8 cellular contexts compared by ENCODE assay signal in genomic region chr7:23696916-23697441, GRCh38. TPM values are rescaled to one million over a fixed set of nuclear protein-coding genes. Genes with fewer than 3 reads are reported as not detected.
DNase-seq lines count a peak whose midpoint lies in the region; ATAC-seq, FAIRE-seq and TF ChIP-seq lines count a peak whose summit lies in the region.

No MANE protein-coding gene starts in this region.

- H3K9ac ChIP-seq in IMR-90 (ENCODE audit: low read depth, low read length), result no peak overlapping the region

- H2BK5ac ChIP-seq in IMR-90 (ENCODE audit: low read depth, low read length, poor library complexity, severe bottlenecking), result no peak overlapping the region

- H3K9me1 ChIP-seq in IMR-90 (ENCODE audit: insufficient read depth, low read length), result no peaks in the 10 kb centered on the region

- H4K91ac ChIP-seq in IMR-90 (ENCODE audit: insufficient read depth, low read depth, low read length), result no peak overlapping the region

- no peak overlapping the region for H4K5ac ChIP-seq in IMR-90 (ENCODE audit: low read depth, low read length)

- H3K27ac ChIP-seq in IMR-90 (ENCODE audit: insufficient read depth, low read length), result no peak overlapping the region

- TF ChIP-seq RAD21 in IMR-90 (IDR thresholded peaks at IDR 0.05; ENCODE audit: low read length), result peak; percentile 41; the same call in 1 of the 2 replicates

- in situ Hi-C loops in IMR-90 (cut with MboI; ENCODE audit: low sequenced_read_pairs), result no loop called here

- no CpG with 5 or more reads among the region's 7 CpGs for WGBS in IMR-90 (ENCODE audit: extremely low coverage in 2 of 2, insufficient read length in 1 of 2), 2 experiments

- POLR2A ChIA-PET in AG04449 (lab: Yijun Ruan, JAX), result no interaction called here
- POLR2A ChIA-PET in IMR-90 (lab: Charles Lee; ENCODE audit: unreplicated experiment), result no interaction called here

- H3K4me1 ChIP-seq in IMR-90 (ENCODE audit: control insufficient read depth, insufficient read depth, low read length), result no peaks in the 10 kb centered on the region; the same call in 1 of the 2 replicates

- H3K9me3 ChIP-seq in IMR-90 (ENCODE audit: control insufficient read depth, insufficient read depth, low read length), result no peaks in the 10 kb centered on the region

- no peak overlapping the region for H3K18ac ChIP-seq in IMR-90 (ENCODE audit: low read depth, low read length)

- H3K36me3 ChIP-seq in IMR-90 (ENCODE audit: control insufficient read depth, insufficient read depth, low read length), result no peaks in the 10 kb centered on the region

- intact Hi-C loops in IMR-90 (cut with micrococcal nuclease), result no loop called here

- peak; percentile 66 for TF ChIP-seq CTCF in AG04449 (IDR thresholded peaks at IDR 0.05; ENCODE audit: insufficient read depth, low read length, missing control alignments)
- TF ChIP-seq CTCF in IMR-90 (conservative IDR thresholded peaks at IDR 0.05; ENCODE audit: low read depth, low read length), result peak; percentile 49

- no peak overlapping the region for H3K14ac ChIP-seq in IMR-90 (replicated peaks; ENCODE audit: low read depth, low read length)

- no peak overlapping the region for H3K4ac ChIP-seq in IMR-90 (ENCODE audit: low read depth, low read length)

- no peak overlapping the region for H3K56ac ChIP-seq in IMR-90 (ENCODE audit: extremely low read depth, insufficient read depth, low read length)

- peak overlapping the region; percentile 86 for H2AFZ ChIP-seq in IMR-90 (replicated peaks; ENCODE audit: low read length, poor library complexity)

- FAIRE-seq in GM12891 (lab: Jason Lieb, UNC), result peak; percentile 82

- H2AK9ac ChIP-seq in IMR-90 (replicated peaks; ENCODE audit: low read depth, low read length, poor library complexity), result peak overlapping the region; percentile 69

- H2AK5ac ChIP-seq in IMR-90 (ENCODE audit: low read depth, low read length), result no peak overlapping the region

- no peak for TF ChIP-seq POLR2A in GM12891 (IDR thresholded peaks at IDR 0.05; ENCODE audit: low read depth, low read length)
- TF ChIP-seq POLR2A in IMR-90 (IDR thresholded peaks at IDR 0.05; ENCODE audit: low read depth, low read length), result no peak

- H2BK15ac ChIP-seq in IMR-90 (ENCODE audit: low read depth, low read length), result no peak overlapping the region

- H3K79me1 ChIP-seq in IMR-90 (ENCODE audit: low read depth in 1 of 2, low read length in 2 of 2), result no peaks in the 10 kb centered on the region

- H3K4me3 ChIP-seq in AG04449 (ENCODE audit: low read depth, low read length), result no peak overlapping the region
- no peak overlapping the region for H3K4me3 ChIP-seq in IMR-90 (ENCODE audit: insufficient read depth, low read depth, low read length)

- dilution Hi-C loops in IMR-90 (cut with HindIII; ENCODE audit: low sequenced_read_pairs, unreplicated experiment), result no loop called here

- 0 out of 4 replicates have a peak overlapping the region, but pooled peaks of 1 of the 2 experiments have one; percentile 48 for H4K8ac ChIP-seq in IMR-90 (ENCODE audit: low read depth in 2 of 2, low read length in 2 of 2)

- ATAC-seq in IMR-90 (ENCODE audit: low read depth), result peak; percentile 69
- ATAC-seq in GM18907 (IDR thresholded peaks at IDR 0.05; ENCODE audit: unreplicated experiment), result no peak

- H2BK20ac ChIP-seq in IMR-90 (ENCODE audit: low read depth, low read length), result 0 out of 2 replicates have a peak overlapping the region, but pooled peaks have one; percentile 1

- no peaks in the 10 kb centered on the region for H3K27me3 ChIP-seq in IMR-90 (ENCODE audit: control insufficient read depth, insufficient read depth, low read length)

- no peaks in the 10 kb centered on the region for H4K20me1 ChIP-seq in IMR-90 (ENCODE audit: insufficient read depth, low read length)

- CTCF ChIA-PET in AG04449 (lab: Yijun Ruan, JAX) (interaction anchor here (0.6 to 5.6 kb wide), 20 partner anchors 8 to 1402 kb away, joined by 3 to 61 read pairs (median 4); partner anchors contain the start of genes FAM221A, STEAP1B and STK31), IMR-90 (lab: Yijun Ruan, JAX) (interaction anchor here (0.5 to 1.9 kb wide), 7 partner anchors 11 to 127 kb away, joined by 3 to 7 read pairs (median 3); partner anchors contain the start of gene STK31)

- no peak overlapping the region for H3K4me2 ChIP-seq in IMR-90 (ENCODE audit: low read depth, low read length)

- DNase-seq in AG04449 (ENCODE audit: low read depth, low spot score), result no peak
- peak; percentile 20 for DNase-seq in GM12891 (ENCODE audit: insufficient read length, low spot score)
- peak; percentile 46 for DNase-seq in IMR-90
- DNase-seq in SW480 (ENCODE audit: low spot score), result peak; percentile 78
- peak; percentile 63 for DNase-seq in amniotic epithelial cell (ENCODE audit: low read depth)
- peak; percentile 62 for DNase-seq in iris pigment epithelial cell (ENCODE audit: low read depth)
- DNase-seq in stimulated activated CD4-positive, alpha-beta T cell treated with anti-CD3 and anti-CD28 coated beads, TNF-alpha, amount 100 ng/mL, for 24 hours (ENCODE audit: low read depth in 3 of 3), result peak in 2 of 3 experiments; percentile 11 to 51

- no peak overlapping the region; the same call in 1 of the 2 replicates for H2BK120ac ChIP-seq in IMR-90 (ENCODE audit: low read depth, low read length)

- H3K23ac ChIP-seq in IMR-90 (ENCODE audit: low read depth, low read length), result no peak overlapping the region

- BruUV-seq in IMR-90 (replicated peaks; lab: Mats Ljungman, UMichigan), result no TSS peak

TF ChIP-seq in GM12891, 5 proteins besides CTCF, POLR2A, EP300 and RAD21:
- TF ChIP-seq TAF1 (IDR thresholded peaks at IDR 0.05; ENCODE audit: low read depth, low read length), result no peak
- no peak for TF ChIP-seq PAX5 (IDR thresholded peaks at IDR 0.05; ENCODE audit: insufficient read depth, low read length, severe bottlenecking)
- TF ChIP-seq SPI1 (IDR thresholded peaks at IDR 0.05; ENCODE audit: low read depth, low read length), result no peak
- no peak for TF ChIP-seq POU2F2 (IDR thresholded peaks at IDR 0.05; ENCODE audit: low read depth, low read length)
- TF ChIP-seq POLR2AphosphoS5 (IDR thresholded peaks at IDR 0.05; ENCODE audit: low read depth, low read length), result no peak

TF ChIP-seq in IMR-90, 13 proteins besides CTCF, POLR2A, EP300 and RAD21:
- no peak for TF ChIP-seq ELK1 (IDR thresholded peaks at IDR 0.05; ENCODE audit: borderline replicate concordance, low read depth, low read length)
- no peak for TF ChIP-seq BHLHE40 (IDR thresholded peaks at IDR 0.05; ENCODE audit: low read depth, low read length)
- TF ChIP-seq SMC3 (IDR thresholded peaks at IDR 0.05; ENCODE audit: low read depth, low read length), result peak; percentile 43

RNA-seq across cellular contexts. Expression of gene STK31, which starts 13.0 kb away (rescaled TPM):
- 0.04 TPM for polyA plus RNA-seq in GM12891 (2012; ENCODE audit: low read depth, missing spikeins)
- total RNA-seq in IMR-90 (2012; rRNA removed), result not detected in 2 replicates
- polyA plus RNA-seq in IMR-90 (2012; rRNA removed), result not detected in 2 replicates
- polyA plus RNA-seq in IMR-90 (2012; cell fraction: cytosol; rRNA removed), result not detected in 2 replicates
- 0.01 and 0.10 TPM in 2 replicates for polyA plus RNA-seq in IMR-90 (2012; cell fraction: nucleus; rRNA removed; ENCODE audit: low replicate concordance)

RNA-seq across cellular contexts. Expression of gene FAM221A, which starts 17.0 kb away (rescaled TPM):
- 4.0 TPM for polyA plus RNA-seq in GM12891 (2012; ENCODE audit: low read depth, missing spikeins)
- total RNA-seq in IMR-90 (2012; rRNA removed), result 1.1 and 1.4 TPM in 2 replicates
- polyA plus RNA-seq in IMR-90 (2012; rRNA removed), result 2.0 and 2.1 TPM in 2 replicates
- polyA plus RNA-seq in IMR-90 (2012; cell fraction: cytosol; rRNA removed), result 0.75 and 1.0 TPM in 2 replicates
- 3.1 and 9.5 TPM in 2 replicates for polyA plus RNA-seq in IMR-90 (2012; cell fraction: nucleus; rRNA removed; ENCODE audit: low replicate concordance)
